8 cellular contexts compared by ENCODE assay signal in the genomic region with DNA sequence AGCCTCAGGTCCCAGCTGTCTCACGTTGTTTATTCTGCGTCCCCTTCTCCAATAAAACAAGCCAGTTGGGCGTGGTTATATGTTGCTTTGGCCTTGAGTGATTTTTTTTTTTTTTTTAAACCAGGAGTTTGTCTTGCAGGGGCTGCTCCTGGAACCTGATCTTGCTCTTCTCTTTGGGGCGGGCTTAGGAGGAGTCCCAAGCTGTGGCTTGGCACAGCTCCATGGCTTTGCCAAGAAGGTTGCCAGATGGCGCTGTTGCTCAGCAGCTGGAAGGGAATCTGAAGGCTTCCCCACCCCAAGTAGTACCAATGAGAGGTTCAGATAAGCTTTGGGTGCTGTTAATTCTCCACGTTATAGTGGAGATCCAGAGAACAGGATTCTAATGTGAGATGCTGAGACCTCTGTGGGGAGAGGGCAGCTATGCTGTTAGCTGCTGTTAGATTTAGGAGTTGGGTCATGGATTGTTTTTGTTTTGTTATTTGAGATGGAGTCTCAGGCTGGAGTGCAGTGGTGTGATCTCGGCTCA. TPM values are rescaled to one million over a fixed set of nuclear protein-coding genes. Genes with fewer than 3 reads are reported as not detected.
DNase-seq lines count a peak whose midpoint lies in the region; ATAC-seq, FAIRE-seq and TF ChIP-seq lines count a peak whose summit lies in the region.

No MANE protein-coding gene starts in this region.

- no peaks in the 10 kb centered on the region for H3K27me3 ChIP-seq in pancreas

- H3K4me1 Mint-ChIP-seq in activated naive CD4-positive, alpha-beta T cell treated with anti-CD3 and anti-CD28 coated beads for 36 hours (ENCODE audit: low read depth): peaks cover 49% of the 10 kb centered on the region

- DNase-seq in EH (ENCODE audit: low read depth): peak; percentile 95
- peak; percentile 73 for DNase-seq in NCI-H1092 treated with DMSO at 0.1 percent for 48 hours (lab: John Stamatoyannopoulos, UW)
- peak; percentile 64 for DNase-seq in SK-N-DZ (ENCODE audit: low spot score)
- peak; percentile 93 for DNase-seq in activated naive CD4-positive, alpha-beta T cell treated with anti-CD3 and anti-CD28 coated beads for 36 hours
- peak; percentile 83 for DNase-seq in germinal center (ENCODE audit: low spot score)
- DNase-seq in pancreas: peak; percentile 79 to 92 (median 87)
- DNase-seq in ureter (ENCODE audit: low spot score): peak; percentile 89

- peak overlapping the region in 1 of 4 donors; percentile 4 for H3K27ac ChIP-seq in pancreas

- peaks cover 0 to 3% (median 0%) of the 10 kb centered on the region in 3 donors for H3K4me1 ChIP-seq in pancreas

- H3K27me3 Mint-ChIP-seq in activated naive CD4-positive, alpha-beta T cell treated with anti-CD3 and anti-CD28 coated beads for 36 hours (ENCODE audit: low read depth): no peaks in the 10 kb centered on the region

- peak overlapping the region; percentile 13 for H3K4me3 Mint-ChIP-seq in activated naive CD4-positive, alpha-beta T cell treated with anti-CD3 and anti-CD28 coated beads for 36 hours

- H3K36me3 ChIP-seq in pancreas: peaks cover 4 to 34% (median 15%) of the 10 kb centered on the region in 3 donors

- intact Hi-C loops in activated naive CD4-positive, alpha-beta T cell treated with anti-CD3 and anti-CD28 coated beads for 36 hours (cut with micrococcal nuclease): loop anchor here (1.0 kb wide), 2 partner anchors 96 to 100 kb away; a partner anchor contains a TSS
- intact Hi-C loops in pancreas (cut with DNase I): loop anchor here in 1 of 3 donors (10.0 kb wide), 1 partner anchor 90 kb away; a partner anchor contains a TSS

- 23 to 27% methylated on average over 7 of the region's 7 CpGs for WGBS in pancreas, 2 donors

- peak; percentile 27 to 48 (median 42) for TF ChIP-seq CTCF in pancreas (IDR thresholded peaks at IDR 0.05)

- H3K4me3 ChIP-seq in pancreas: no peak overlapping the region

- no peaks in the 10 kb centered on the region for H3K9me3 Mint-ChIP-seq in activated naive CD4-positive, alpha-beta T cell treated with anti-CD3 and anti-CD28 coated beads for 36 hours

- peak; percentile 79 to 87 (median 82) for ATAC-seq in pancreas
- ATAC-seq in GM19328 (IDR thresholded peaks at IDR 0.05; ENCODE audit: unreplicated experiment): no peak

- CTCF ChIA-PET in activated naive CD4-positive, alpha-beta T cell treated with anti-CD3 and anti-CD28 coated beads for 36 hours (lab: Charles Lee): interaction anchor here (0.5 to 7.4 kb wide), 30 partner anchors 8 to 484 kb away, joined by 3 to 89 read pairs (median 5); a partner anchor contains a TSS

- H3K9me3 ChIP-seq in pancreas: no peaks in the 10 kb centered on the region

- H3K36me3 Mint-ChIP-seq in activated naive CD4-positive, alpha-beta T cell treated with anti-CD3 and anti-CD28 coated beads for 36 hours (ENCODE audit: low read depth): peaks cover 67% of the 10 kb centered on the region

- FAIRE-seq in pancreas (lab: Jason Lieb, UNC): no peak

- H3K27ac Mint-ChIP-seq in activated naive CD4-positive, alpha-beta T cell treated with anti-CD3 and anti-CD28 coated beads for 36 hours: peak overlapping the region; percentile 89

RNA-seq across cellular contexts. Expression of a gene that starts 2.0 kb away (rescaled TPM):
- 0.28 and 0.53 TPM in 2 replicates for polyA plus RNA-seq in SK-N-DZ (2014; cell fraction: cytosol; rRNA removed)
- polyA plus RNA-seq in SK-N-DZ (2014; cell fraction: nucleus; rRNA removed): 2.9 and 7.2 TPM in 2 replicates
- total RNA-seq in activated naive CD4-positive, alpha-beta T cell treated with anti-CD3 and anti-CD28 coated beads for 36 hours: 100 to 1,000 TPM; 176 to 178 TPM
- total RNA-seq in pancreas: 10 to 100 TPM in 2 of 6 donors, 1 to 10 TPM in 4; 1.9 to 16.3 (median 6.3) TPM
- polyA plus RNA-seq in pancreas: 10 to 100 TPM in 1 of 2 donors, 1 to 10 TPM in 1; 9.7 to 12.6 TPM
- 15.5 TPM for total RNA-seq in ureter

RNA-seq across cellular contexts. Expression of a gene that starts 18.6 kb away (rescaled TPM):
- polyA plus RNA-seq in SK-N-DZ (2014; cell fraction: cytosol; rRNA removed): 397 and 406 TPM in 2 replicates
- polyA plus RNA-seq in SK-N-DZ (2014; cell fraction: nucleus; rRNA removed): 211 and 259 TPM in 2 replicates
- 100 to 1,000 TPM; 264 to 272 TPM for total RNA-seq in activated naive CD4-positive, alpha-beta T cell treated with anti-CD3 and anti-CD28 coated beads for 36 hours
- total RNA-seq in pancreas (10 to 100 TPM; 23.7 to 73.0 (median 39.3) TPM), ureter (119 TPM)
- 10 to 100 TPM; 34.2 to 37.6 TPM for polyA plus RNA-seq in pancreas

RNA-seq across cellular contexts. Expression of a gene that starts 21.5 kb away (rescaled TPM):
- 65.4 and 118 TPM in 2 replicates for polyA plus RNA-seq in SK-N-DZ (2014; cell fraction: cytosol; rRNA removed)
- polyA plus RNA-seq in SK-N-DZ (2014; cell fraction: nucleus; rRNA removed): 120 and 166 TPM in 2 replicates
- total RNA-seq in activated naive CD4-positive, alpha-beta T cell treated with anti-CD3 and anti-CD28 coated beads for 36 hours: 10 to 100 TPM; 18.2 to 18.3 TPM
- 10 to 100 TPM; 18.6 to 33.1 (median 25.8) TPM for total RNA-seq in pancreas
- polyA plus RNA-seq in pancreas: 10 to 100 TPM; 74.6 to 78.7 TPM
- 49.4 TPM for total RNA-seq in ureter

RNA-seq across cellular contexts. Expression of a gene that starts 21.5 kb away (rescaled TPM):
- polyA plus RNA-seq in SK-N-DZ (2014; cell fraction: cytosol; rRNA removed): 30.1 and 33.8 TPM in 2 replicates
- polyA plus RNA-seq in SK-N-DZ (2014; cell fraction: nucleus; rRNA removed): 72.0 and 74.4 TPM in 2 replicates
- 10 to 100 TPM; 51.4 to 51.9 TPM for total RNA-seq in activated naive CD4-positive, alpha-beta T cell treated with anti-CD3 and anti-CD28 coated beads for 36 hours
- total RNA-seq in pancreas (10 to 100 TPM; 32.6 to 46.0 (median 38.4) TPM), ureter (82.7 TPM)
- polyA plus RNA-seq in pancreas: 100 to 1,000 TPM in 1 of 2 donors, 10 to 100 TPM in 1; 69.7 to 115 TPM

RNA-seq across cellular contexts. Expression of a gene that starts 25.8 kb away (rescaled TPM):
- polyA plus RNA-seq in SK-N-DZ (2014; cell fraction: cytosol; rRNA removed): 5.3 and 6.5 TPM in 2 replicates
- polyA plus RNA-seq in SK-N-DZ (2014; cell fraction: nucleus; rRNA removed): 18.0 and 22.5 TPM in 2 replicates
- 10 to 100 TPM; 16.9 to 19.3 TPM for total RNA-seq in activated naive CD4-positive, alpha-beta T cell treated with anti-CD3 and anti-CD28 coated beads for 36 hours
- total RNA-seq in pancreas: 10 to 100 TPM; 28.1 to 39.1 (median 33.0) TPM
- polyA plus RNA-seq in pancreas: 100 to 1,000 TPM in 1 of 2 donors, 10 to 100 TPM in 1; 92.9 to 125 TPM
- total RNA-seq in ureter: 44.1 TPM

Comparison
In these comparisons a context has a peak if more than half of its experiments do, and no peak if none do; other contexts are left out.
1. RNA of a gene that starts 2.0 kb away (total RNA-seq): 176 to 178 TPM in activated naive CD4-positive, alpha-beta T cell treated with anti-CD3 and anti-CD28 coated beads for 36 hours; 15.5 TPM in ureter (single experiment) and 1.9 to 16.3 TPM in pancreas; every median in the first group is over 10 times any median in the second.
2. Peak in every context shown above with its lines, with median percentiles within 50 percentile points of each other: DNase-seq.